In the genomic region with DNA sequence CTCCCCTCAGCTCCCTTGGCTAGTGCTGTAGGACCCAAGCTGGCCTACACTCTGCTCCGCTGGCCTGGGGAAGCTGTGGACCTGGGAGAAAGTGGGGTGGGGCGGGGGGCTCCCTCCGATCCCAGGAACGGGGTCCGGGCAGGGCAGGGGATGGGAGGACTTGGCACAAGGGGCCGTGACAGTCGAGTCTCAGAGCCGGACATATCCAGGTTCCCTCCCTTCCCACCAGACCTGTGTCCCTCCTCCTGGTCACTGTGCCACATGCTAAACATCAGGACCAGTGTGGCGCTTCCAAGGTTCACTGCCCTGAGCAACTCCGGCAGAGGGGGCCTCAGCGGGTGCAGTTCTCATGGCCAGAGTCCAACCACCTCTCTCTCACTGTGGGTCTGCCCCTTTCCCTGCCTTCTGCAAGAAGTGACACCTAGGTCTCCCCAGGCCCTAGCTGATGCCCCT, we compare ENCODE assay signal across 12 cellular contexts. TPM values are rescaled to one million over a fixed set of nuclear protein-coding genes. Genes with fewer than 3 reads are reported as not detected.
DNase-seq lines count a peak whose midpoint lies in the region; TF ChIP-seq lines count a peak whose summit lies in the region.
"Had no signal": no experiment of that assay in that cellular context is flagged by ENCODE, and none has a peak within 500 bp of the region (broad histone marks: within the 10 kb centered on the region; RNA-seq: fewer than 3 reads in every experiment).

No MANE protein-coding gene starts in this region.

- no peak overlapping the region for H2AFZ ChIP-seq in osteoblast (ENCODE audit: low read length)

- H3K4me1 Mint-ChIP-seq in glutamatergic neuron (ENCODE audit: low read depth, unreplicated experiment) = peaks cover 20% of the 10 kb centered on the region

- H3K27ac ChIP-seq in BLaER1 treated with 17β-estradiol and CSF1 and Interleukin-3, amounts not matched to agents 10 nM and 100 nM = no peak overlapping the region
- H3K27ac ChIP-seq in osteoblast (ENCODE audit: low read depth, low read length) = no peak overlapping the region

- H4K20me1 ChIP-seq in BLaER1 treated with 17β-estradiol and CSF1 and Interleukin-3, amounts not matched to agents 10 nM and 100 nM = peaks cover 43 to 80% (median 72%) of the 10 kb centered on the region in 11 experiments
- H4K20me1 ChIP-seq in osteoblast (ENCODE audit: insufficient read depth, low read length) = peaks cover 24% of the 10 kb centered on the region

- peak overlapping the region in 1 of 10 experiments; percentile 75; a peak in 2 of 20 replicates for H3K4me3 ChIP-seq in BLaER1 treated with 17β-estradiol and CSF1 and Interleukin-3, amounts not matched to agents 10 nM and 100 nM
- H3K4me3 ChIP-seq in NT2/D1 (ENCODE audit: insufficient read length, low read depth) (no peak overlapping the region), osteoblast (ENCODE audit: insufficient read depth, low read length) (no peak overlapping the region), foreskin fibroblast (ENCODE audit: low read depth in 1 of 2, low read length in 2 of 2) (no peak overlapping the region)

- DNase-seq in NT2/D1 (ENCODE audit: low read depth, low spot score) = no peak
- DNase-seq in glutamatergic neuron = peak; percentile 22
- DNase-seq in osteoblast (ENCODE audit: insufficient read length, low spot score, missing footprints) = peak; percentile 71
- no peak for DNase-seq in NCI-H2081 (lab: John Stamatoyannopoulos, UW)
- DNase-seq in NCI-H524 (lab: John Stamatoyannopoulos, UW) = no peak
- DNase-seq in foreskin fibroblast = no peak
- no peak for DNase-seq in activated T-cell treated with anti-CD3 and anti-CD28 coated beads, Interleukin-2, amount 50 U/mL, for 48 hours
- DNase-seq: MV-4-11; stimulated activated naive B cell treated with anti-CD40 and anti-IgM and Interleukin-4, amounts not matched to agents 10 μg/mL and 1 μg/mL and 100 μg/mL, for 72 hours had no signal

- H3K4me3 Mint-ChIP-seq in glutamatergic neuron (ENCODE audit: unreplicated experiment) = peak overlapping the region; percentile 84

- H3K27ac Mint-ChIP-seq in glutamatergic neuron (ENCODE audit: unreplicated experiment) = peak overlapping the region; percentile 55

- peaks cover 32% of the 10 kb centered on the region for H3K27me3 Mint-ChIP-seq in glutamatergic neuron (ENCODE audit: unreplicated experiment)

- H3K4me2 ChIP-seq in BLaER1 treated with 17β-estradiol and CSF1 and Interleukin-3, amounts not matched to agents 10 nM and 100 nM = peak overlapping the region in 9 of 11 experiments; percentile 86 to 98 (median 95); a peak in 12 of 22 replicates
- no peak overlapping the region for H3K4me2 ChIP-seq in osteoblast (ENCODE audit: insufficient read depth, low read length)

- H3K27me3 ChIP-seq in BLaER1 treated with 17β-estradiol and CSF1 and Interleukin-3, amounts not matched to agents 10 nM and 100 nM = peaks cover 57 to 99% (median 88%) of the 10 kb centered on the region in 11 experiments
- H3K27me3 ChIP-seq in NT2/D1 (ENCODE audit: insufficient read depth, insufficient read length) = peaks cover 39% of the 10 kb centered on the region
- peaks cover 24% of the 10 kb centered on the region for H3K27me3 ChIP-seq in osteoblast (ENCODE audit: insufficient read depth, low read length)

- H3K9me3 Mint-ChIP-seq in glutamatergic neuron (ENCODE audit: unreplicated experiment) = peaks cover 21% of the 10 kb centered on the region
- H3K9me3 Mint-ChIP-seq: stimulated activated naive B cell treated with anti-CD40 and anti-IgM and Interleukin-4, amounts not matched to agents 10 μg/mL and 1 μg/mL and 100 μg/mL, for 72 hours had no signal

- peak overlapping the region in 2 of 11 experiments; percentile 93 to 96; a peak in 2 of 22 replicates for H3K9ac ChIP-seq in BLaER1 treated with 17β-estradiol and CSF1 and Interleukin-3, amounts not matched to agents 10 nM and 100 nM
- peak overlapping the region; percentile 17 for H3K9ac ChIP-seq in NT2/D1 (ENCODE audit: insufficient read length, low read depth)

- H3K9me3 ChIP-seq in BLaER1 treated with 17β-estradiol and CSF1 and Interleukin-3, amounts not matched to agents 10 nM and 100 nM (replicated peaks in 1 of 11) = no peaks in the 10 kb centered on the region
- no peaks in the 10 kb centered on the region for H3K9me3 ChIP-seq in NT2/D1 (ENCODE audit: insufficient read depth, low read length)
- no peaks in the 10 kb centered on the region for H3K9me3 ChIP-seq in osteoblast (ENCODE audit: low read depth, low read length)
- H3K9me3 ChIP-seq: heart left ventricle had no signal

- peaks cover 0 to 9% (median 0%) of the 10 kb centered on the region in 11 experiments; a peak in 1 of 22 replicates for H3K36me3 ChIP-seq in BLaER1 treated with 17β-estradiol and CSF1 and Interleukin-3, amounts not matched to agents 10 nM and 100 nM
- H3K36me3 ChIP-seq in NT2/D1 (ENCODE audit: insufficient read depth, insufficient read length, low read length) (peaks cover 17% of the 10 kb centered on the region), osteoblast (ENCODE audit: insufficient read depth, low read length) (no peaks in the 10 kb centered on the region)

- no peak for TF ChIP-seq CTCF in glutamatergic neuron (IDR thresholded peaks at IDR 0.05; ENCODE audit: partially characterized antibody, unreplicated experiment)
- TF ChIP-seq CTCF in osteoblast (IDR thresholded peaks at IDR 0.05; ENCODE audit: extremely low read depth, low read depth, low read length) = no peak
- no peak for TF ChIP-seq CTCF in foreskin fibroblast (IDR thresholded peaks at IDR 0.05; ENCODE audit: low read depth, low read length)

- peaks cover 29 to 57% (median 44%) of the 10 kb centered on the region in 10 experiments; a peak in 19 of 20 replicates for H3K4me1 ChIP-seq in BLaER1 treated with 17β-estradiol and CSF1 and Interleukin-3, amounts not matched to agents 10 nM and 100 nM
- H3K4me1 ChIP-seq in NT2/D1 (ENCODE audit: insufficient read depth, insufficient read length) (peaks cover 51% of the 10 kb centered on the region), osteoblast (ENCODE audit: insufficient read depth, low read length) (no peaks in the 10 kb centered on the region)

- no peaks in the 10 kb centered on the region for H3K36me3 Mint-ChIP-seq in glutamatergic neuron (ENCODE audit: unreplicated experiment)
- H3K36me3 Mint-ChIP-seq: stimulated activated naive B cell treated with anti-CD40 and anti-IgM and Interleukin-4, amounts not matched to agents 10 μg/mL and 1 μg/mL and 100 μg/mL, for 72 hours had no signal

- no peaks in the 10 kb centered on the region for H3K79me2 ChIP-seq in osteoblast (ENCODE audit: insufficient read depth, low read length)

RNA-seq across cellular contexts. Expression of a gene that starts 2.0 kb away (rescaled TPM):
- total RNA-seq in glutamatergic neuron (ENCODE audit: unreplicated experiment) (123 TPM), osteoblast (under 0.01 TPM in 2 replicates)

RNA-seq across cellular contexts. Expression of a gene that starts 15.1 kb away (rescaled TPM):
- total RNA-seq in glutamatergic neuron (ENCODE audit: unreplicated experiment) (not detected), osteoblast (not detected in 2 replicates)
- total RNA-seq: heart left ventricle, pulmonary artery endothelial cell had no signal

RNA-seq across cellular contexts. Expression of a gene that starts 28.1 kb away (rescaled TPM):
- total RNA-seq in glutamatergic neuron (ENCODE audit: unreplicated experiment) (not detected), osteoblast (not detected in 2 replicates)
- total RNA-seq: heart left ventricle, pulmonary artery endothelial cell had no signal

RNA-seq across cellular contexts. Expression of a gene that starts 38.2 kb away (rescaled TPM):
- total RNA-seq in glutamatergic neuron (ENCODE audit: unreplicated experiment) = not detected
- total RNA-seq in osteoblast = not detected in 2 replicates
- total RNA-seq: heart left ventricle, pulmonary artery endothelial cell had no signal

RNA-seq across cellular contexts. Expression of a gene that starts 51.9 kb away (rescaled TPM):
- total RNA-seq in glutamatergic neuron (ENCODE audit: unreplicated experiment) (not detected), osteoblast (not detected in 2 replicates)
- total RNA-seq: heart left ventricle, pulmonary artery endothelial cell had no signal

Comparison
In these comparisons a context has a peak if more than half of its experiments do, and no peak if none do; other contexts are left out.
1. DNase-seq: peak in glutamatergic neuron (single experiment) and osteoblast (single experiment); none in NT2/D1 (single experiment), NCI-H2081 (0 of 2), NCI-H524 (0 of 2), foreskin fibroblast (0 of 2) and activated T-cell treated with anti-CD3 and anti-CD28 coated beads, Interleukin-2, amount 50 U/mL, for 48 hours (0 of 2).
2. RNA of a gene that starts 2.0 kb away (total RNA-seq): 123 TPM in glutamatergic neuron (single experiment); under 0.01 TPM in osteoblast; every median in the first group is over 100 times any median in the second.